In the genomic region with DNA sequence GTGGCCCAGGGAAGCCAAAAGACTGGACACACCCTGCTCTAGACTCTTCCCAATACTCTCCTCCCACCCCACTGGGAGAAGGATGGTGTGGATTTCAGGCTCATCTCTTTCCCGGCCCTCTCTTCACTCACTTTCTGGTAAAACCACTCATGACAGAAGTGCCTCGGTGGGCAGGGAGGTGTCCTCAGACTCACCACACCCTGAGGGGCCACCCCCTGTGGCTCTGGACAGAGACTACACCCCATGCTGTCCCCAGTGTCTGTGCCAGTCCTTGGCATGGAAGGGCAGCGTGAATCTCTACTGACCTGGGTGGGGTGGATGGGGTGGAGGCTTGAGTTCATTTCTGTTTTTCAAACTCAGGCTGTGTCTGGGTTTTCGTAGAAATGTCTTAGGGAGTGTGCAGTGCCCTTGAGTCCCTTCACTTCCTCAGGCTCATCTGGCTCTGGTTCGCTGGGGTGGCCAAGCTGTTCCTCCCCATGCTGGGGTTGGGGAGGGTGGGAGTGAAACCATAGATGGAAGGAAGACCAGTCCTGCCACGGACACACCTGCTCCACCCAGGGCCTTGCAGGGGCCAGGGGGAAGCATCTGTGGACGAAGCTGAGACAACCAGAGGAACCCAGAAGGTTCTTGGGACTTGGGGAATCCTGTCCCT, we compare ENCODE assay signal across 18 cellular contexts. TPM values are rescaled to one million over a fixed set of nuclear protein-coding genes. Genes with fewer than 3 reads are reported as not detected.
DNase-seq lines count a peak whose midpoint lies in the region; ATAC-seq and TF ChIP-seq lines count a peak whose summit lies in the region.
"Had no signal": no experiment of that assay in that cellular context is flagged by ENCODE, and none has a peak within 500 bp of the region (broad histone marks: within the 10 kb centered on the region; RNA-seq: fewer than 3 reads in every experiment).

No MANE protein-coding gene starts in this region.

- POLR2A ChIA-PET in activated CD4-positive, alpha-beta T cell treated with anti-CD3 and anti-CD28 coated beads, Interleukin-2, amount 10 ng/mL, durations not matched to agents 7 days and 5 days (lab: Charles Lee): interaction anchor here (0.6 kb wide), 1 partner anchor 346 kb away, joined by 3 read pairs; no protein-coding TSS in a partner anchor

- peak overlapping the region; percentile 79 for H3K27ac Mint-ChIP-seq in activated CD4-positive, alpha-beta T cell treated with anti-CD3 and anti-CD28 coated beads, Interleukin-2, amount 10 ng/mL, durations not matched to agents 7 days and 5 days
- H3K27ac Mint-ChIP-seq in IgD-negative memory B cell: peak overlapping the region in 2 of 3 donors; percentile 99
- H3K27ac Mint-ChIP-seq in endodermal cell: no peak overlapping the region
- H3K27ac Mint-ChIP-seq in neural progenitor cell: peak overlapping the region; percentile 21

- no peaks in the 10 kb centered on the region for H3K27me3 Mint-ChIP-seq in activated CD4-positive, alpha-beta T cell treated with anti-CD3 and anti-CD28 coated beads, Interleukin-2, amount 10 ng/mL, durations not matched to agents 7 days and 5 days
- H3K27me3 Mint-ChIP-seq in IgD-negative memory B cell (no peaks in the 10 kb centered on the region), endodermal cell (ENCODE audit: insufficient read depth) (no peaks in the 10 kb centered on the region), neural progenitor cell (ENCODE audit: insufficient read depth, low read depth) (peaks cover 5% of the 10 kb centered on the region)

- H3K4me3 ChIP-seq in endodermal cell (ENCODE audit: low read length): no peak overlapping the region
- H3K4me3 ChIP-seq in neural progenitor cell: no peak overlapping the region
- H3K4me3 ChIP-seq: uterus had no signal

- H3K9me3 ChIP-seq in endodermal cell (ENCODE audit: control insufficient read depth, low read length) (no peaks in the 10 kb centered on the region), neural progenitor cell (ENCODE audit: low read depth) (no peaks in the 10 kb centered on the region)
- H3K9me3 ChIP-seq: uterus had no signal

- H3K4me3 Mint-ChIP-seq in activated CD4-positive, alpha-beta T cell treated with anti-CD3 and anti-CD28 coated beads, Interleukin-2, amount 10 ng/mL, durations not matched to agents 7 days and 5 days: no peak overlapping the region
- H3K4me3 Mint-ChIP-seq in IgD-negative memory B cell: peak overlapping the region in 1 of 4 donors; percentile 33
- no peak overlapping the region for H3K4me3 Mint-ChIP-seq in endodermal cell
- H3K4me3 Mint-ChIP-seq in neural progenitor cell: no peak overlapping the region

- CTCF ChIA-PET in activated CD4-positive, alpha-beta T cell treated with anti-CD3 and anti-CD28 coated beads, Interleukin-2, amount 10 ng/mL, durations not matched to agents 7 days and 5 days (lab: Charles Lee): interaction anchor here (0.6 to 1.5 kb wide), 4 partner anchors 10 to 1386 kb away, joined by 3 read pairs; no protein-coding TSS in a partner anchor

- H3K27ac ChIP-seq in endodermal cell (ENCODE audit: low read depth, low read length): no peak overlapping the region
- no peak overlapping the region for H3K27ac ChIP-seq in neural progenitor cell
- H3K27ac ChIP-seq: C4-2B, uterus had no signal

- no peak overlapping the region for H2AFZ ChIP-seq in neural progenitor cell (replicated peaks)

- WGBS in endodermal cell (ENCODE audit: insufficient coverage in 1 of 2, insufficient read length in 1 of 2), 2 experiments: 67 to 94% methylated on average over 1 to 7 of the region's 7 CpGs

- no peaks in the 10 kb centered on the region for H3K9me3 Mint-ChIP-seq in activated CD4-positive, alpha-beta T cell treated with anti-CD3 and anti-CD28 coated beads, Interleukin-2, amount 10 ng/mL, durations not matched to agents 7 days and 5 days
- H3K9me3 Mint-ChIP-seq in IgD-negative memory B cell (peaks cover 0 to 5% (median 0%) of the 10 kb centered on the region in 3 donors), endodermal cell (no peaks in the 10 kb centered on the region), neural progenitor cell (no peaks in the 10 kb centered on the region)

- no peak overlapping the region for H3K9ac ChIP-seq in endodermal cell (ENCODE audit: extremely low read depth, low read length, poor library complexity, severe bottlenecking)
- no peak overlapping the region for H3K9ac ChIP-seq in neural progenitor cell

- TF ChIP-seq CTCF in endodermal cell (conservative IDR thresholded peaks at IDR 0.05) (no peak), neural progenitor cell (IDR thresholded peaks at IDR 0.05) (no peak)

- H3K36me3 ChIP-seq in endodermal cell (ENCODE audit: control insufficient read depth, insufficient read depth, low read length): peaks cover 14% of the 10 kb centered on the region
- H3K36me3 ChIP-seq in neural progenitor cell: no peaks in the 10 kb centered on the region
- H3K36me3 ChIP-seq: uterus had no signal

- H3K27me3 ChIP-seq in endodermal cell (ENCODE audit: control insufficient read depth, insufficient read depth, low read length, poor library complexity, severe bottlenecking): no peaks in the 10 kb centered on the region
- no peaks in the 10 kb centered on the region for H3K27me3 ChIP-seq in neural progenitor cell
- H3K27me3 ChIP-seq: uterus had no signal

- H3K4me1 Mint-ChIP-seq in activated CD4-positive, alpha-beta T cell treated with anti-CD3 and anti-CD28 coated beads, Interleukin-2, amount 10 ng/mL, durations not matched to agents 7 days and 5 days: no peaks in the 10 kb centered on the region
- H3K4me1 Mint-ChIP-seq in IgD-negative memory B cell (peaks cover 5 to 13% (median 7%) of the 10 kb centered on the region in 3 donors), endodermal cell (peaks cover 51% of the 10 kb centered on the region), neural progenitor cell (peaks cover 35% of the 10 kb centered on the region)

- H3K4me1 ChIP-seq in endodermal cell (ENCODE audit: control insufficient read depth, insufficient read depth, low read length): no peaks in the 10 kb centered on the region
- peaks cover 16% of the 10 kb centered on the region for H3K4me1 ChIP-seq in neural progenitor cell
- H3K4me1 ChIP-seq: uterus had no signal

- DNase-seq in activated CD4-positive, alpha-beta T cell treated with anti-CD3 and anti-CD28 coated beads, Interleukin-2, amount 10 ng/mL, durations not matched to agents 7 days and 5 days: no peak
- no peak for DNase-seq in activated CD4-positive, alpha-beta T cell treated with anti-CD3 and anti-CD28 coated beads for 4 hours
- peak; percentile 49 for DNase-seq in endodermal cell
- no peak for DNase-seq in neural progenitor cell (ENCODE audit: low spot score)
- no peak for DNase-seq in NCI-H82 treated with DMSO at 0.1 percent for 48 hours (lab: John Stamatoyannopoulos, UW; ENCODE audit: unreplicated experiment)
- DNase-seq: activated gamma-delta T cell treated with Interleukin-2 at 50 U/mL for 16 hours; DMS 273 treated with DMSO at 0.1 percent for 48 hours; GDM1; NCI-H1417; NCI-H774; OCI-M1; SHP77 treated with DMSO at 0.1 percent for 48 hours; stimulated activated CD4-positive, alpha-beta T cell treated with anti-CD3 and anti-CD28 coated beads, Interleukin-2, amount 100 ng/mL, for 24 hours; uterus had no signal

- peaks cover 27% of the 10 kb centered on the region for H3K36me3 Mint-ChIP-seq in activated CD4-positive, alpha-beta T cell treated with anti-CD3 and anti-CD28 coated beads, Interleukin-2, amount 10 ng/mL, durations not matched to agents 7 days and 5 days (ENCODE audit: low read depth)
- H3K36me3 Mint-ChIP-seq in IgD-negative memory B cell: peaks cover 2% of the 10 kb centered on the region
- H3K36me3 Mint-ChIP-seq in endodermal cell (ENCODE audit: low read depth): peaks cover 6% of the 10 kb centered on the region
- peaks cover 6% of the 10 kb centered on the region for H3K36me3 Mint-ChIP-seq in neural progenitor cell

- no peak overlapping the region for H3K4me2 ChIP-seq in neural progenitor cell

- H3K79me2 ChIP-seq in neural progenitor cell (ENCODE audit: low read depth): no peaks in the 10 kb centered on the region

- no peak for ATAC-seq in GM19324 (IDR thresholded peaks at IDR 0.05; ENCODE audit: low FRiP score, unreplicated experiment)
- no peak for ATAC-seq in HG03342 (IDR thresholded peaks at IDR 0.05; ENCODE audit: unreplicated experiment)

- H4K20me1 ChIP-seq in neural progenitor cell (ENCODE audit: low read depth): no peaks in the 10 kb centered on the region

- peaks cover 18% of the 10 kb centered on the region for H3F3A ChIP-seq in neural progenitor cell (ENCODE audit: low read depth)

RNA-seq across cellular contexts. Expression of a gene that starts 59.1 kb away (rescaled TPM):
- 100 to 1,000 TPM; 201 to 210 TPM for total RNA-seq in activated CD4-positive, alpha-beta T cell treated with anti-CD3 and anti-CD28 coated beads, Interleukin-2, amount 10 ng/mL, durations not matched to agents 7 days and 5 days
- polyA plus RNA-seq in IgD-negative memory B cell: 588 TPM
- total RNA-seq in endodermal cell (100 to 1,000 TPM; 145 to 209 TPM), neural progenitor cell (ENCODE audit: low replicate concordance) (52.0 and 61.4 TPM in 2 replicates)
- polyA plus RNA-seq in endodermal cell (2013, experiment 1 of 2): 118 TPM
- 115 TPM for polyA plus RNA-seq in endodermal cell (2013, experiment 2 of 2)
